8 cellular contexts compared by ENCODE assay signal in genomic region chr13:44989941-44990340, GRCh38. TPM values are rescaled to one million over a fixed set of nuclear protein-coding genes. Genes with fewer than 3 reads are reported as not detected.
DNase-seq lines count a peak whose midpoint lies in the region; ATAC-seq, FAIRE-seq and TF ChIP-seq lines count a peak whose summit lies in the region.

No MANE protein-coding gene starts in this region.

- peaks cover 2% of the 10 kb centered on the region for H3K36me3 Mint-ChIP-seq in activated naive CD8-positive, alpha-beta T cell treated with anti-CD3 and anti-CD28 coated beads, Interleukin-2, amount 10 ng/mL, durations not matched to agents 7 days and 5 days
- peaks cover 26% of the 10 kb centered on the region for H3K36me3 Mint-ChIP-seq in stimulated activated memory B cell treated with anti-CD40 and anti-IgM and Interleukin-4, amounts not matched to agents 10 μg/mL and 1 μg/mL and 100 μg/mL, for 72 hours

- POLR2A ChIA-PET in activated naive CD8-positive, alpha-beta T cell treated with anti-CD3 and anti-CD28 coated beads, Interleukin-2, amount 10 ng/mL, durations not matched to agents 7 days and 5 days (lab: Charles Lee), result no interaction called here

- no peaks in the 10 kb centered on the region for H3K9me3 ChIP-seq in iPS-18c (ENCODE audit: control insufficient read depth, insufficient read depth, low read length)

- peak overlapping the region; percentile 97 for H3K27ac Mint-ChIP-seq in activated naive CD8-positive, alpha-beta T cell treated with anti-CD3 and anti-CD28 coated beads, Interleukin-2, amount 10 ng/mL, durations not matched to agents 7 days and 5 days
- H3K27ac Mint-ChIP-seq in stimulated activated memory B cell treated with anti-CD40 and anti-IgM and Interleukin-4, amounts not matched to agents 10 μg/mL and 1 μg/mL and 100 μg/mL, for 72 hours, result peak overlapping the region; percentile 99

- H3K4me3 Mint-ChIP-seq in activated naive CD8-positive, alpha-beta T cell treated with anti-CD3 and anti-CD28 coated beads, Interleukin-2, amount 10 ng/mL, durations not matched to agents 7 days and 5 days, result peak overlapping the region; percentile 92
- peak overlapping the region; percentile 89 for H3K4me3 Mint-ChIP-seq in stimulated activated memory B cell treated with anti-CD40 and anti-IgM and Interleukin-4, amounts not matched to agents 10 μg/mL and 1 μg/mL and 100 μg/mL, for 72 hours

- TF ChIP-seq POLR2A in H54 (IDR thresholded peaks at IDR 0.05; ENCODE audit: low read depth, low read length), result no peak

- no peaks in the 10 kb centered on the region for H3K27me3 Mint-ChIP-seq in activated naive CD8-positive, alpha-beta T cell treated with anti-CD3 and anti-CD28 coated beads, Interleukin-2, amount 10 ng/mL, durations not matched to agents 7 days and 5 days
- H3K27me3 Mint-ChIP-seq in stimulated activated memory B cell treated with anti-CD40 and anti-IgM and Interleukin-4, amounts not matched to agents 10 μg/mL and 1 μg/mL and 100 μg/mL, for 72 hours, result no peaks in the 10 kb centered on the region

- peaks cover 40% of the 10 kb centered on the region for H3K4me1 Mint-ChIP-seq in activated naive CD8-positive, alpha-beta T cell treated with anti-CD3 and anti-CD28 coated beads, Interleukin-2, amount 10 ng/mL, durations not matched to agents 7 days and 5 days
- peaks cover 61% of the 10 kb centered on the region for H3K4me1 Mint-ChIP-seq in stimulated activated memory B cell treated with anti-CD40 and anti-IgM and Interleukin-4, amounts not matched to agents 10 μg/mL and 1 μg/mL and 100 μg/mL, for 72 hours

- DNase-seq in EH (ENCODE audit: low read depth) (peak; percentile 6), cortex of kidney (lab: John Stamatoyannopoulos, UW) (no peak), NCI-H2171 (lab: John Stamatoyannopoulos, UW) (no peak), H54 (ENCODE audit: insufficient read length, low spot score) (no peak)
- no peak for DNase-seq in activated naive CD8-positive, alpha-beta T cell treated with anti-CD3 and anti-CD28 coated beads, Interleukin-2, amount 10 ng/mL, durations not matched to agents 7 days and 5 days

- peak overlapping the region; percentile 97 for H3K4me3 ChIP-seq in iPS-18c (ENCODE audit: insufficient read depth, low read depth, low read length)

- peak; percentile 14 for ATAC-seq in HG03280 (IDR thresholded peaks at IDR 0.05; ENCODE audit: unreplicated experiment)
- peak; percentile 12 for ATAC-seq in activated naive CD8-positive, alpha-beta T cell treated with anti-CD3 and anti-CD28 coated beads, Interleukin-2, amount 10 ng/mL, durations not matched to agents 7 days and 5 days (ENCODE audit: low read depth)
- peak; percentile 24 for ATAC-seq in stimulated activated memory B cell treated with anti-CD40 and anti-IgM and Interleukin-4, amounts not matched to agents 10 μg/mL and 1 μg/mL and 100 μg/mL, for 72 hours

- no peak for FAIRE-seq in H54 (lab: Jason Lieb, UNC)

- H3K9me3 Mint-ChIP-seq in activated naive CD8-positive, alpha-beta T cell treated with anti-CD3 and anti-CD28 coated beads, Interleukin-2, amount 10 ng/mL, durations not matched to agents 7 days and 5 days, result no peaks in the 10 kb centered on the region
- no peaks in the 10 kb centered on the region for H3K9me3 Mint-ChIP-seq in stimulated activated memory B cell treated with anti-CD40 and anti-IgM and Interleukin-4, amounts not matched to agents 10 μg/mL and 1 μg/mL and 100 μg/mL, for 72 hours

RNA-seq across cellular contexts. Expression of gene GPALPP1, which starts 0.6 kb away (rescaled TPM):
- 10 to 100 TPM; 34.0 to 35.0 TPM for total RNA-seq in activated naive CD8-positive, alpha-beta T cell treated with anti-CD3 and anti-CD28 coated beads, Interleukin-2, amount 10 ng/mL, durations not matched to agents 7 days and 5 days

RNA-seq across cellular contexts. Expression of gene NUFIP1, which starts 0.7 kb away (rescaled TPM):
- 1 to 10 TPM; 5.1 TPM for total RNA-seq in activated naive CD8-positive, alpha-beta T cell treated with anti-CD3 and anti-CD28 coated beads, Interleukin-2, amount 10 ng/mL, durations not matched to agents 7 days and 5 days
